8 cellular contexts compared by ENCODE assay signal in the genomic region with DNA sequence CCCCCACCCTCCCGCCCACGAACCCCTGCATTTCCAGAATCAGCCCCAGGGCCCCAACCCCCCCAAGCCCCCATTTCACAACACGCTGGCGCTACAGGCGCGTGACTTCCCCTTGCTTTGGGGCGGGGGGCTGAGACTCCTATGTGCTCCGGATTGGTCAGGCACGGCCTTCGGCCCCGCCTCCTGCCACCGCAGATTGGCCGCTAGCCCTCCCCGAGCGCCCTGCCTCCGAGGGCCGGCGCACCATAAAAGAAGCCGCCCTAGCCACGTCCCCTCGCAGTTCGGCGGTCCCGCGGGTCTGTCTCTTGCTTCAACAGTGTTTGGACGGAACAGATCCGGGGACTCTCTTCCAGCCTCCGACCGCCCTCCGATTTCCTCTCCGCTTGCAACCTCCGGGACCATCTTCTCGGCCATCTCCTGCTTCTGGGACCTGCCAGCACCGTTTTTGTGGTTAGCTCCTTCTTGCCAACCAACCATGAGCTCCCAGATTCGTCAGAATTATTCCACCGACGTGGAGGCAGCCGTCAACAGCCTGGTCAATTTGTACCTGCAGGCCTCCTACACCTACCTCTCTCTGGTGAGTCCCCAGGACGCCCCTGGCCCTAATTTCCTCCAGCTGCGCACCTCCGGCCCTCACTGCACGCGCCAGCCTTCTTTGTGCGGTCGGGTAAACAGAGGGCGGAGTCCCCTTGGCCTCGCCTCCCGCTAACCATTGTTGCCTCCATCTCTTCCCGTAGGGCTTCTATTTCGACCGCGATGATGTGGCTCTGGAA. TPM values are rescaled to one million over a fixed set of nuclear protein-coding genes. Genes with fewer than 3 reads are reported as not detected.
DNase-seq lines count a peak whose midpoint lies in the region; FAIRE-seq and TF ChIP-seq lines count a peak whose summit lies in the region.

A gene (plus strand): TSS at position 277 of the 773 bp plus-strand sequence. CDS start 199 bp downstream, at position 476.

- H3K4me3 ChIP-seq in HFF-Myc (replicated peaks; ENCODE audit: low read depth, low read length) (peak within 1 kb of the TSS; percentile 91), NB4 (ENCODE audit: low read depth, low read length) (peak within 1 kb of the TSS; percentile 97), SK-N-SH (ENCODE audit: low read depth in 2 of 2, low read length in 1 of 2) (peak within 1 kb of the TSS; percentile 68 to 74)

- no peaks in the 10 kb centered on the region for H3K9me3 ChIP-seq in SK-N-SH

- no peaks in the 10 kb centered on the region for H3K9me3 Mint-ChIP-seq in activated naive CD4-positive, alpha-beta T cell treated with anti-CD3 and anti-CD28 coated beads, Interleukin-2, amount 10 ng/mL, durations not matched to agents 7 days and 5 days

- TF ChIP-seq POLR2A in NB4 (IDR thresholded peaks at IDR 0.05; ENCODE audit: extremely low read depth, insufficient read length): peak; percentile 99

- H3K27me3 ChIP-seq in SK-N-SH (ENCODE audit: insufficient read depth): no peaks in the 10 kb centered on the region

- peak within 1 kb of the TSS; percentile 98 for H3K4me2 ChIP-seq in SK-N-SH

- peaks cover 46% of the 10 kb centered on the region for H3K36me3 Mint-ChIP-seq in activated naive CD4-positive, alpha-beta T cell treated with anti-CD3 and anti-CD28 coated beads, Interleukin-2, amount 10 ng/mL, durations not matched to agents 7 days and 5 days

- peaks cover 18% of the 10 kb centered on the region for H4K20me1 ChIP-seq in SK-N-SH (ENCODE audit: insufficient read depth)

- peak within 1 kb of the TSS; percentile 92 for H3K9ac ChIP-seq in SK-N-SH

- TF ChIP-seq RAD21 in SK-N-SH (IDR thresholded peaks at IDR 0.05; ENCODE audit: low read length): no peak

- CTCF ChIA-PET in SK-N-SH (lab: Yijun Ruan, JAX): interaction anchor here (1.4 to 3.9 kb wide), 4 partner anchors 28 to 177 kb away, joined by 6 to 12 read pairs (median 8); a partner anchor contains a TSS
- CTCF ChIA-PET in activated naive CD4-positive, alpha-beta T cell treated with anti-CD3 and anti-CD28 coated beads, Interleukin-2, amount 10 ng/mL, durations not matched to agents 7 days and 5 days (lab: Charles Lee): interaction anchor here (0.6 kb wide), 1 partner anchor 281 kb away, joined by 3 read pairs; no protein-coding TSS in a partner anchor

- no peaks in the 10 kb centered on the region for H3K9me2 ChIP-seq in SK-N-SH

- H3K27ac Mint-ChIP-seq in activated naive CD4-positive, alpha-beta T cell treated with anti-CD3 and anti-CD28 coated beads, Interleukin-2, amount 10 ng/mL, durations not matched to agents 7 days and 5 days: peak within 1 kb of the TSS; percentile 99

- H3K79me2 ChIP-seq in SK-N-SH (ENCODE audit: insufficient read depth): peaks cover 19% of the 10 kb centered on the region

- no peaks in the 10 kb centered on the region for H3K27me3 Mint-ChIP-seq in activated naive CD4-positive, alpha-beta T cell treated with anti-CD3 and anti-CD28 coated beads, Interleukin-2, amount 10 ng/mL, durations not matched to agents 7 days and 5 days

- peaks cover 66% of the 10 kb centered on the region for H3K4me1 Mint-ChIP-seq in activated naive CD4-positive, alpha-beta T cell treated with anti-CD3 and anti-CD28 coated beads, Interleukin-2, amount 10 ng/mL, durations not matched to agents 7 days and 5 days

- DNase-seq in GM03348 (ENCODE audit: low spot score): peak; percentile 98
- no peak for DNase-seq in HFF-Myc (ENCODE audit: extremely low read depth, low read depth)
- peak; percentile 97 for DNase-seq in NB4 (ENCODE audit: low read depth)
- DNase-seq in SK-N-SH: peak; percentile 99
- DNase-seq in activated naive CD4-positive, alpha-beta T cell treated with anti-CD3 and anti-CD28 coated beads, Interleukin-2, amount 10 ng/mL, durations not matched to agents 7 days and 5 days: peak; percentile 95
- peak; percentile 96 to 98 for DNase-seq in frontal cortex (ENCODE audit: low spot score in 2 of 2)
- peak; percentile 65 for DNase-seq in non-pigmented ciliary epithelial cell (ENCODE audit: low read depth)
- DNase-seq in substantia nigra (lab: John Stamatoyannopoulos, UW): peak; percentile 85 to 99 (median 97)

- TF ChIP-seq CTCF in HFF-Myc (IDR thresholded peaks at IDR 0.05; ENCODE audit: low read depth, low read length, missing control alignments) (no peak), NB4 (IDR thresholded peaks at IDR 0.05; ENCODE audit: low read depth, low read length) (no peak), SK-N-SH (IDR thresholded peaks at IDR 0.05) (no peak)

- FAIRE-seq in frontal cortex (lab: Jason Lieb, UNC): peak; percentile 81

- H2AFZ ChIP-seq in SK-N-SH (ENCODE audit: low read depth): no peak within 1 kb of the TSS

- H3F3A ChIP-seq in SK-N-SH (replicated peaks; ENCODE audit: insufficient read depth): peaks cover 55% of the 10 kb centered on the region

- 1% methylated on average over 26 of the region's 52 CpGs for WGBS in SK-N-SH (ENCODE audit: low lambda C conversion rate)

- peaks cover 11 to 25% of the 10 kb centered on the region in 2 experiments for H3K36me3 ChIP-seq in SK-N-SH (replicated peaks in 1 of 2; ENCODE audit: control insufficient read depth in 1 of 2, insufficient read depth in 2 of 2, low read length in 1 of 2)

- 0 out of 4 replicates have a peak, but pooled peaks of 1 of the 2 experiments have one; percentile 5 for TF ChIP-seq EP300 in SK-N-SH (IDR thresholded peaks at IDR 0.05; ENCODE audit: borderline replicate concordance in 1 of 2, low read depth in 1 of 2, low read length in 1 of 2)

- POLR2A ChIA-PET in SK-N-SH (lab: Yijun Ruan, JAX): interaction anchor here (0.9 kb wide), 1 partner anchor 28 kb away, joined by 3 read pairs; a partner anchor contains a TSS

- peaks cover 17 to 26% of the 10 kb centered on the region in 2 experiments; a peak in 3 of 4 replicates for H3K4me1 ChIP-seq in SK-N-SH (ENCODE audit: control insufficient read depth in 1 of 2, insufficient read depth in 2 of 2, low read depth in 1 of 2, low read length in 1 of 2)

- H3K4me3 Mint-ChIP-seq in activated naive CD4-positive, alpha-beta T cell treated with anti-CD3 and anti-CD28 coated beads, Interleukin-2, amount 10 ng/mL, durations not matched to agents 7 days and 5 days: peak within 1 kb of the TSS; percentile 98

- peak within 1 kb of the TSS; percentile 70 to 77 for H3K27ac ChIP-seq in SK-N-SH (ENCODE audit: low read depth in 2 of 2, low read length in 1 of 2)
- H3K27ac ChIP-seq in substantia nigra (ENCODE audit: low read depth, low read length, poor library complexity, severe bottlenecking): peak within 1 kb of the TSS; percentile 96

TF ChIP-seq in SK-N-SH, 30 proteins besides CTCF, POLR2A, EP300 and RAD21 (continues in another document):
- TF ChIP-seq, protein P1, sequence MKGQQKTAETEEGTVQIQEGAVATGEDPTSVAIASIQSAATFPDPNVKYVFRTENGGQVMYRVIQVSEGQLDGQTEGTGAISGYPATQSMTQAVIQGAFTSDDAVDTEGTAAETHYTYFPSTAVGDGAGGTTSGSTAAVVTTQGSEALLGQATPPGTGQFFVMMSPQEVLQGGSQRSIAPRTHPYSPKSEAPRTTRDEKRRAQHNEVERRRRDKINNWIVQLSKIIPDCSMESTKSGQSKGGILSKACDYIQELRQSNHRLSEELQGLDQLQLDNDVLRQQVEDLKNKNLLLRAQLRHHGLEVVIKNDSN (IDR thresholded peaks at IDR 0.05; ENCODE audit: borderline replicate concordance, low read depth): peak; percentile 52; the same call in 1 of the 2 replicates
- no peak for TF ChIP-seq TCF12 (IDR thresholded peaks at IDR 0.05)
- no peak for TF ChIP-seq FOXJ3 (CRISPR knock-in tag; IDR thresholded peaks at IDR 0.05)
- TF ChIP-seq MEF2A (IDR thresholded peaks at IDR 0.05; ENCODE audit: borderline replicate concordance, low read depth): no peak
- TF ChIP-seq, protein P2, sequence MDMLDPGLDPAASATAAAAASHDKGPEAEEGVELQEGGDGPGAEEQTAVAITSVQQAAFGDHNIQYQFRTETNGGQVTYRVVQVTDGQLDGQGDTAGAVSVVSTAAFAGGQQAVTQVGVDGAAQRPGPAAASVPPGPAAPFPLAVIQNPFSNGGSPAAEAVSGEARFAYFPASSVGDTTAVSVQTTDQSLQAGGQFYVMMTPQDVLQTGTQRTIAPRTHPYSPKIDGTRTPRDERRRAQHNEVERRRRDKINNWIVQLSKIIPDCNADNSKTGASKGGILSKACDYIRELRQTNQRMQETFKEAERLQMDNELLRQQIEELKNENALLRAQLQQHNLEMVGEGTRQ (IDR thresholded peaks at IDR 0.05; ENCODE audit: borderline replicate concordance, low read depth, low read length): no peak
- no peak for TF ChIP-seq GABPA (IDR thresholded peaks at IDR 0.05; ENCODE audit: low read depth)
- TF ChIP-seq, protein P3, sequence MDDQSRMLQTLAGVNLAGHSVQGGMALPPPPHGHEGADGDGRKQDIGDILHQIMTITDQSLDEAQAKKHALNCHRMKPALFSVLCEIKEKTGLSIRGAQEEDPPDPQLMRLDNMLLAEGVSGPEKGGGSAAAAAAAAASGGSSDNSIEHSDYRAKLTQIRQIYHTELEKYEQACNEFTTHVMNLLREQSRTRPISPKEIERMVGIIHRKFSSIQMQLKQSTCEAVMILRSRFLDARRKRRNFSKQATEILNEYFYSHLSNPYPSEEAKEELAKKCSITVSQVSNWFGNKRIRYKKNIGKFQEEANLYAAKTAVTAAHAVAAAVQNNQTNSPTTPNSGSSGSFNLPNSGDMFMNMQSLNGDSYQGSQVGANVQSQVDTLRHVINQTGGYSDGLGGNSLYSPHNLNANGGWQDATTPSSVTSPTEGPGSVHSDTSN (IDR thresholded peaks at IDR 0.05): peak; percentile 16; the same call in 1 of the 2 replicates
- peak; percentile 100 for TF ChIP-seq POLR2AphosphoS5 (IDR thresholded peaks at IDR 0.05; ENCODE audit: low read depth, low read length)
- TF ChIP-seq TEAD4 (IDR thresholded peaks at IDR 0.05; ENCODE audit: borderline replicate concordance, insufficient read depth): no peak
- TF ChIP-seq GATA2 (CRISPR knock-in tag; IDR thresholded peaks at IDR 0.05): no peak
- peak; percentile 77 for TF ChIP-seq CHD2 (IDR thresholded peaks at IDR 0.05; ENCODE audit: low read length, partially characterized antibody)
- no peak for TF ChIP-seq EZH2phosphoT487 (IDR thresholded peaks at IDR 0.05; ENCODE audit: borderline replicate concordance, low read depth)

RNA-seq across cellular contexts. Expression of the gene that starts here (rescaled TPM):
- polyA plus RNA-seq in SK-N-SH (2012; rRNA removed): 587 and 875 TPM in 2 replicates
- 532 and 592 TPM in 2 replicates for polyA plus RNA-seq in SK-N-SH (2012; cell fraction: cytosol; rRNA removed)
- polyA plus RNA-seq in SK-N-SH (2012; cell fraction: nucleus; rRNA removed): 164 and 250 TPM in 2 replicates
- 713 TPM for total RNA-seq in frontal cortex
